In genomic region chr10:4074559-4075407, GRCh38 we compare ENCODE assay signal across 11 cellular contexts.
DNase-seq lines count a peak whose midpoint lies in the region; ATAC-seq and TF ChIP-seq lines count a peak whose summit lies in the region.
"Had no signal": no experiment of that assay in that cellular context is flagged by ENCODE, and none has a peak within 500 bp of the region (broad histone marks: within the 10 kb centered on the region; RNA-seq: fewer than 3 reads in every experiment).

No MANE protein-coding gene starts in this region.

- H3K4me1 ChIP-seq in CD8-positive, alpha-beta T cell (ENCODE audit: insufficient read depth, low read length): peaks cover 3% of the 10 kb centered on the region
- H3K4me1 ChIP-seq in Panc1 (ENCODE audit: control insufficient read depth, insufficient read depth, low read length) (no peaks in the 10 kb centered on the region), PC-9 (replicated peaks; ENCODE audit: insufficient read depth) (no peaks in the 10 kb centered on the region)
- peaks cover 19 to 41% of the 10 kb centered on the region in 2 donors for H3K4me1 ChIP-seq in naive thymus-derived CD4-positive, alpha-beta T cell (ENCODE audit: control insufficient read depth in 2 of 2, insufficient read depth in 2 of 2, low read length in 2 of 2)
- H3K4me1 ChIP-seq: psoas muscle had no signal

- BruUV-seq in Panc1 (replicated peaks; lab: Mats Ljungman, UMichigan) (no TSS peak), PC-9 (replicated peaks; lab: Mats Ljungman, UMichigan) (no TSS peak)

- H3K9me2 ChIP-seq in PC-9 (ENCODE audit: insufficient read depth): no peaks in the 10 kb centered on the region

- no peak for TF ChIP-seq CTCF in CD8-positive, alpha-beta T cell (IDR thresholded peaks at IDR 0.05)
- TF ChIP-seq CTCF in Panc1 (IDR thresholded peaks at IDR 0.05): no peak
- TF ChIP-seq CTCF in choroid plexus epithelial cell (conservative IDR thresholded peaks at IDR 0.05; ENCODE audit: low read depth, low read length): no peak
- TF ChIP-seq CTCF in PC-9 (conservative IDR thresholded peaks at IDR 0.05): no peak

- no peaks in the 10 kb centered on the region for H3K36me3 ChIP-seq in CD8-positive, alpha-beta T cell (ENCODE audit: insufficient read depth, low read length)
- H3K36me3 ChIP-seq in Panc1 (ENCODE audit: control insufficient read depth, insufficient read depth, low read length): no peaks in the 10 kb centered on the region
- no peaks in the 10 kb centered on the region for H3K36me3 ChIP-seq in naive thymus-derived CD4-positive, alpha-beta T cell (ENCODE audit: control insufficient read depth in 2 of 3, insufficient read depth in 3 of 3, low read length in 3 of 3)
- H3K36me3 ChIP-seq in PC-9 (ENCODE audit: low read depth): no peaks in the 10 kb centered on the region

- H3K9me3 Mint-ChIP-seq in CD8-positive, alpha-beta T cell: no peaks in the 10 kb centered on the region
- peaks cover 0 to 2% (median 0%) of the 10 kb centered on the region in 11 donors for H3K9me3 Mint-ChIP-seq in naive thymus-derived CD4-positive, alpha-beta T cell
- H3K9me3 Mint-ChIP-seq: memory B cell had no signal

- H3K27me3 ChIP-seq in CD8-positive, alpha-beta T cell (ENCODE audit: insufficient read depth, low read length): no peaks in the 10 kb centered on the region
- H3K27me3 ChIP-seq in Panc1 (ENCODE audit: control insufficient read depth, insufficient read depth, low read length) (no peaks in the 10 kb centered on the region), PC-9 (ENCODE audit: insufficient read depth, low read depth) (no peaks in the 10 kb centered on the region)
- no peaks in the 10 kb centered on the region for H3K27me3 ChIP-seq in naive thymus-derived CD4-positive, alpha-beta T cell (ENCODE audit: control insufficient read depth in 2 of 2, insufficient read depth in 2 of 2, low read length in 2 of 2)

- POLR2A ChIA-PET in CD8-positive, alpha-beta T cell (lab: Charles Lee): interaction anchor here (0.9 to 2.1 kb wide), 3 partner anchors 9 to 290 kb away, joined by 3 to 7 read pairs (median 5); partner anchors contain the start of gene KLF6
- POLR2A ChIA-PET in Panc1 (lab: Charles Lee): no interaction called here
- POLR2A ChIA-PET in naive thymus-derived CD4-positive, alpha-beta T cell (lab: Charles Lee): interaction anchor here (0.6 to 1.6 kb wide), 4 partner anchors 8 to 264 kb away, joined by 3 read pairs; no protein-coding TSS in a partner anchor
- POLR2A ChIA-PET in PC-9 (lab: Charles Lee; ENCODE audit: unreplicated experiment): no interaction called here

- peak; percentile 29 for ATAC-seq in CD8-positive, alpha-beta T cell
- peak; percentile 38; the same call in 1 of the 2 replicates for ATAC-seq in Panc1
- ATAC-seq in naive thymus-derived CD4-positive, alpha-beta T cell: no peak
- ATAC-seq in GM18498 (IDR thresholded peaks at IDR 0.05; ENCODE audit: unreplicated experiment): no peak

- H3F3A ChIP-seq in PC-9 (ENCODE audit: insufficient read depth, low read depth): no peaks in the 10 kb centered on the region

- H3K27ac Mint-ChIP-seq in CD8-positive, alpha-beta T cell: peak overlapping the region; percentile 69
- H3K27ac Mint-ChIP-seq in naive thymus-derived CD4-positive, alpha-beta T cell: peak overlapping the region in 3 of 9 donors; percentile 38 to 88 (median 42)
- H3K27ac Mint-ChIP-seq: memory B cell had no signal

- H3K79me2 ChIP-seq in PC-9 (ENCODE audit: low read depth): no peaks in the 10 kb centered on the region

- H3K36me3 Mint-ChIP-seq in CD8-positive, alpha-beta T cell: no peaks in the 10 kb centered on the region
- peaks cover 0 to 13% (median 0%) of the 10 kb centered on the region in 5 donors for H3K36me3 Mint-ChIP-seq in naive thymus-derived CD4-positive, alpha-beta T cell
- H3K36me3 Mint-ChIP-seq: memory B cell had no signal

- no peaks in the 10 kb centered on the region for H3K9me3 ChIP-seq in CD8-positive, alpha-beta T cell (ENCODE audit: low read length)
- H3K9me3 ChIP-seq in Panc1 (ENCODE audit: control insufficient read depth, insufficient read depth, low read depth, low read length) (peaks cover 4% of the 10 kb centered on the region; the same call in 1 of the 2 replicates), PC-9 (ENCODE audit: insufficient read depth, low read depth) (no peaks in the 10 kb centered on the region)
- no peaks in the 10 kb centered on the region for H3K9me3 ChIP-seq in naive thymus-derived CD4-positive, alpha-beta T cell (ENCODE audit: control insufficient read depth in 2 of 3, low read length in 3 of 3)
- H3K9me3 ChIP-seq: psoas muscle had no signal

- no peak overlapping the region for H3K27ac ChIP-seq in CD8-positive, alpha-beta T cell (ENCODE audit: low read depth, low read length)
- H3K27ac ChIP-seq in Panc1 (ENCODE audit: low read length) (peak overlapping the region; percentile 49; the same call in 1 of the 2 replicates), PC-9 (no peak overlapping the region)
- no peak overlapping the region for H3K27ac ChIP-seq in naive thymus-derived CD4-positive, alpha-beta T cell (ENCODE audit: low read depth, low read length)
- H3K27ac ChIP-seq: psoas muscle had no signal

- H3K4me3 Mint-ChIP-seq in CD8-positive, alpha-beta T cell: peak overlapping the region; percentile 54
- H3K4me3 Mint-ChIP-seq in naive thymus-derived CD4-positive, alpha-beta T cell: peak overlapping the region in 3 of 10 donors; percentile 1 to 79 (median 15)
- H3K4me3 Mint-ChIP-seq: memory B cell had no signal

- intact Hi-C loops in CD8-positive, alpha-beta T cell (cut with DNase I, micrococcal nuclease): no loop called here
- intact Hi-C loops in Panc1 (cut with micrococcal nuclease; ENCODE audit: unreplicated experiment) (no loop called here), PC-9 (cut with micrococcal nuclease; ENCODE audit: unreplicated experiment) (no loop called here)
- intact Hi-C loops in naive thymus-derived CD4-positive, alpha-beta T cell (cut with micrococcal nuclease): loop anchor here in 1 of 2 donors (2.0 to 5.0 kb wide), 2 partner anchors 37 to 264 kb away; no protein-coding TSS in a partner anchor

- H2AFZ ChIP-seq in PC-9: no peak overlapping the region

- H3K4me3 ChIP-seq in CD8-positive, alpha-beta T cell (ENCODE audit: low read depth, low read length): no peak overlapping the region
- H3K4me3 ChIP-seq in Panc1 (ENCODE audit: low read depth in 2 of 2, low read length in 2 of 2) (no peak overlapping the region), choroid plexus epithelial cell (ENCODE audit: low read depth, low read length) (no peak overlapping the region), PC-9 (no peak overlapping the region)
- peak overlapping the region; percentile 29 for H3K4me3 ChIP-seq in naive thymus-derived CD4-positive, alpha-beta T cell (ENCODE audit: low read length)
- H3K4me3 ChIP-seq: psoas muscle had no signal

- H3K4me2 ChIP-seq in PC-9: no peak overlapping the region

- H4K20me1 ChIP-seq in PC-9 (ENCODE audit: insufficient read depth): no peaks in the 10 kb centered on the region

- no peak for DNase-seq in CD8-positive, alpha-beta T cell
- DNase-seq in Panc1 (ENCODE audit: low read depth, low spot score) (no peak), choroid plexus epithelial cell (ENCODE audit: low read depth) (peak; percentile 54), PC-9 (no peak), SW480 (ENCODE audit: low spot score) (no peak)
- no peak for DNase-seq in naive thymus-derived CD4-positive, alpha-beta T cell
- DNase-seq in effector CD8-positive, alpha-beta T cell (lab: John Stamatoyannopoulos, UW): no peak
- DNase-seq: activated CD4-positive, alpha-beta T cell treated with anti-CD3 and anti-CD28 coated beads, Interleukin-2, amount 50 U/mL, for 48 hours had no signal

- H3K4me1 Mint-ChIP-seq in CD8-positive, alpha-beta T cell (ENCODE audit: low read depth): peaks cover 33% of the 10 kb centered on the region
- peaks cover 21 to 54% (median 30%) of the 10 kb centered on the region in 7 donors for H3K4me1 Mint-ChIP-seq in naive thymus-derived CD4-positive, alpha-beta T cell

- in situ Hi-C loops in Panc1 (cut with HindIII; ENCODE audit: low pct_unique_long_range_greater_than_20kb, low sequenced_read_pairs): no loop called here

- CTCF ChIA-PET in CD8-positive, alpha-beta T cell (lab: Charles Lee): no interaction called here
- CTCF ChIA-PET in Panc1 (lab: Charles Lee) (no interaction called here), PC-9 (lab: Charles Lee) (no interaction called here)
- CTCF ChIA-PET in naive thymus-derived CD4-positive, alpha-beta T cell (lab: Charles Lee): interaction anchor here (0.6 kb wide), 1 partner anchor 321 kb away, joined by 3 read pairs; no protein-coding TSS in a partner anchor

- H3K27me3 Mint-ChIP-seq in CD8-positive, alpha-beta T cell (ENCODE audit: low read depth): no peaks in the 10 kb centered on the region
- no peaks in the 10 kb centered on the region for H3K27me3 Mint-ChIP-seq in naive thymus-derived CD4-positive, alpha-beta T cell
- H3K27me3 Mint-ChIP-seq: memory B cell had no signal

Comparison
In these comparisons a context has a peak if more than half of its experiments do, and no peak if none do; other contexts are left out.
1. ATAC-seq: peak in CD8-positive, alpha-beta T cell (single experiment) and Panc1 (single experiment); none in naive thymus-derived CD4-positive, alpha-beta T cell (single experiment) and GM18498 (single experiment).
2. POLR2A ChIA-PET loops: an anchor here in CD8-positive, alpha-beta T cell (0.9 to 2.1 kb wide) and naive thymus-derived CD4-positive, alpha-beta T cell (0.6 to 1.6 kb wide); none called in Panc1 and PC-9.